ENCODE assay signal across 1 cellular context in the genomic region with DNA sequence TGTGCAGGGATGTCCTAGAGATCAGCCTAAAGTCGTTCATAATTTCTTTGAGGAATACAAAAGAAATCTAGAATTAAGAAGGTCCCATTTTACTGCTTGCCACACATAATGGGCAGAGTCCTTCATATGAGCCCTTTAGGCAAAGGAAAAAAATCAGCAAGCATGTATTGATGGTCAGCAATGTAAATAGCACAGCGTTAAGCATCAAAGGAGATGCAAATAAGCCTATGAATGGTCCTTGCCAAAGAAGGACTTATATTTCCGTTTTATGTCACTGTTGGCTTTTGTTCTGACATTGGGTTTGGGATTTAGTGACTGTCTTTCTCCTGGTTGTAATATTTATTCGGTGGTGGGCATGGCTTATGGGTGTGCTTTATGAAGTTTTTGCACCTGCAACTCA.
TF ChIP-seq lines count a peak whose summit lies in the region.

No MANE protein-coding gene starts in this region.

TF ChIP-seq in GM23338, 12 proteins besides CTCF, POLR2A, EP300 and RAD21 (continued from another document):
- TF ChIP-seq ZNF462 (CRISPR knock-in tag; IDR thresholded peaks at IDR 0.05) (no peak), CREB1 (CRISPR knock-in tag; IDR thresholded peaks at IDR 0.05; ENCODE audit: low read depth) (no peak), ZNF331 (CRISPR knock-in tag; IDR thresholded peaks at IDR 0.05; ENCODE audit: low read depth) (no peak)
